ENCODE assay signal across 23 cellular contexts in genomic region chr2:113266431-113266830, GRCh38. TPM values are rescaled to one million over a fixed set of nuclear protein-coding genes. Genes with fewer than 3 reads are reported as not detected.
"Had no signal": no experiment of that assay in that cellular context is flagged by ENCODE, and none has a peak within 500 bp of the region (broad histone marks: within the 10 kb centered on the region; RNA-seq: fewer than 3 reads in every experiment).

No MANE protein-coding gene starts in this region.

- H3K4me3 ChIP-seq: colonic mucosa, esophagus squamous epithelium, left ventricle myocardium inferior, lung, neural progenitor cell, pancreas, prostate gland, right lobe of liver, skin epidermis, stomach, thoracic aorta had no signal

- H3K27ac ChIP-seq: colonic mucosa, esophagus squamous epithelium, foreskin keratinocyte, left ventricle myocardium inferior, neural progenitor cell, pancreas, prostate gland, right lobe of liver, skin epidermis, stomach, thoracic aorta had no signal

- ATAC-seq: foreskin keratinocyte; left cardiac atrium; naive thymus-derived CD8-positive, alpha-beta T cell; pancreas; right lobe of liver; stimulated activated naive B cell treated with anti-CD40 and anti-IgM and Interleukin-4, amounts not matched to agents 10 μg/mL and 1 μg/mL and 100 μg/mL, for 72 hours had no signal

- H3K27me3 ChIP-seq: colonic mucosa, foreskin keratinocyte, pancreas, right lobe of liver had no signal

- DNase-seq: colonic mucosa; dermis blood vessel endothelial cell; esophagus squamous epithelium; foreskin keratinocyte; immature natural killer cell; left cardiac atrium; left ventricle myocardium inferior; mesendoderm; naive thymus-derived CD8-positive, alpha-beta T cell; occipital lobe; pancreas; right lobe of liver; stimulated activated CD4-positive, alpha-beta T cell treated with anti-CD3 and anti-CD28 coated beads, Interleukin-2, amount 100 ng/mL, for 24 hours; stimulated activated CD4-positive, alpha-beta T cell treated with anti-CD3 and anti-CD28 coated beads, Interleukin-4, amount 100 ng/mL, for 4 hours; stimulated activated naive B cell treated with anti-CD40 and anti-IgM and Interleukin-4, amounts not matched to agents 10 μg/mL and 1 μg/mL and 100 μg/mL, for 72 hours; stomach; trophoblast cell had no signal

- H3K9me3 ChIP-seq: colonic mucosa, esophagus squamous epithelium, left ventricle myocardium inferior, pancreas, prostate gland, right lobe of liver, stomach, thoracic aorta had no signal

- H3K4me1 ChIP-seq: colonic mucosa, esophagus squamous epithelium, foreskin keratinocyte, left ventricle myocardium inferior, neural progenitor cell, pancreas, prostate gland had no signal

RNA-seq across cellular contexts. Expression of gene PAX8, which starts 12.3 kb away (rescaled TPM):
- total RNA-seq: cerebellum, occipital lobe had no signal
